ENCODE assay signal across 8 cellular contexts in the genomic region with DNA sequence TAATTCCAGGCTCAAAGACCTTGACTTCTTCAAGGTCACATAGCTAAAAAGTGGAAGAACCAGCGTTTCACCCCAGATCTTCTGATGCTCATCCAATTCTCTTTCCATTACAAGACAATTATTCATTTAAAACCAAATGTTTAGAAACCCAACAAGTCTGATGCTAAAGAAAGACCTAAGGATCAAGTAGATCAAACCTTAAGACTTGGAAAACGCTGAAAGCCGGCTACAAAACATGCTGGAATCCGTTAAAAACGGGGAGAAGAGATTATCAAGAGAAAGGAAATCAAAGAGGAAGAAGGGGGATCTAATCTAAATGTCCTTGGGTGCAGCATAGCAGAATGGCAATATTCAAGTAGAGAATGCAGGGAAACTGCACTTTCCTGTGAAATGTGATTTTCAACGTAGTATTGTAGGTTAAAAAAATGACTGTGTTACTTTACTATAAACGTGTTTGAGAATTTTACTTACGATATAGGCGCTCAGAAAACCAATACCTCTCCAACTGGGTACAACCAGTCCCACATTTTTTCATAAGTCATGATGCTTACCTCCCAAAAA. TPM values are rescaled to one million over a fixed set of nuclear protein-coding genes. Genes with fewer than 3 reads are reported as not detected.
DNase-seq lines count a peak whose midpoint lies in the region; ATAC-seq and TF ChIP-seq lines count a peak whose summit lies in the region.
"Had no signal": no experiment of that assay in that cellular context is flagged by ENCODE, and none has a peak within 500 bp of the region (broad histone marks: within the 10 kb centered on the region; RNA-seq: fewer than 3 reads in every experiment).

No MANE protein-coding gene starts in this region.

- TF ChIP-seq CTCF in HEK293 (tag by site-specific recombination; IDR thresholded peaks at IDR 0.05), result no peak

- H3K36me3 Mint-ChIP-seq in activated CD8-positive, alpha-beta T cell treated with anti-CD3 and anti-CD28 coated beads, Interleukin-2, amount 10 ng/mL, durations not matched to agents 7 days and 5 days (ENCODE audit: low read depth), result peaks cover 3% of the 10 kb centered on the region
- H3K36me3 Mint-ChIP-seq in stimulated activated naive B cell treated with anti-CD40 and anti-IgM and Interleukin-4, amounts not matched to agents 10 μg/mL and 1 μg/mL and 100 μg/mL, for 72 hours, result peaks cover 0 to 1% of the 10 kb centered on the region in 2 donors

- H3K4me3 Mint-ChIP-seq in activated CD8-positive, alpha-beta T cell treated with anti-CD3 and anti-CD28 coated beads, Interleukin-2, amount 10 ng/mL, durations not matched to agents 7 days and 5 days, result peak overlapping the region; percentile 78
- H3K4me3 Mint-ChIP-seq in stimulated activated naive B cell treated with anti-CD40 and anti-IgM and Interleukin-4, amounts not matched to agents 10 μg/mL and 1 μg/mL and 100 μg/mL, for 72 hours, result peak overlapping the region; percentile 81 to 82

- no peaks in the 10 kb centered on the region for H3K9me3 ChIP-seq in HEK293 (ENCODE audit: control insufficient read depth, insufficient read depth, low read depth, low read length)
- no peaks in the 10 kb centered on the region for H3K9me3 ChIP-seq in iPS-18a (ENCODE audit: control insufficient read depth, low read depth, low read length)

- no peak overlapping the region for H3K9ac ChIP-seq in iPS-18a (ENCODE audit: low read length)

- H3K36me3 ChIP-seq in HEK293 (ENCODE audit: control insufficient read depth in 2 of 2, insufficient read depth in 1 of 2, low read length in 2 of 2), result no peaks in the 10 kb centered on the region; a peak in 1 of 3 replicates
- H3K36me3 ChIP-seq in iPS-18a (ENCODE audit: control insufficient read depth, low read depth, low read length), result no peaks in the 10 kb centered on the region

- H3K27me3 ChIP-seq in iPS-18a (ENCODE audit: control insufficient read depth, insufficient read depth, low read length), result peaks cover 44% of the 10 kb centered on the region

- no peak for DNase-seq in activated CD8-positive, alpha-beta T cell treated with anti-CD3 and anti-CD28 coated beads, Interleukin-2, amount 10 ng/mL, durations not matched to agents 7 days and 5 days
- DNase-seq in stimulated activated naive B cell treated with anti-CD40 and anti-IgM and Interleukin-4, amounts not matched to agents 10 μg/mL and 1 μg/mL and 100 μg/mL, for 72 hours, result no peak
- no peak for DNase-seq in NCI-H345 (lab: John Stamatoyannopoulos, UW)
- DNase-seq: T-helper 9 cell had no signal

- peaks cover 23% of the 10 kb centered on the region for H3K27me3 Mint-ChIP-seq in activated CD8-positive, alpha-beta T cell treated with anti-CD3 and anti-CD28 coated beads, Interleukin-2, amount 10 ng/mL, durations not matched to agents 7 days and 5 days (ENCODE audit: low read depth)
- H3K27me3 Mint-ChIP-seq in stimulated activated naive B cell treated with anti-CD40 and anti-IgM and Interleukin-4, amounts not matched to agents 10 μg/mL and 1 μg/mL and 100 μg/mL, for 72 hours, result no peaks in the 10 kb centered on the region

- peaks cover 11% of the 10 kb centered on the region for H3K4me1 ChIP-seq in HEK293 (ENCODE audit: control insufficient read depth, insufficient read depth, low read length)
- peaks cover 7% of the 10 kb centered on the region for H3K4me1 ChIP-seq in iPS-18a (ENCODE audit: control insufficient read depth, low read depth, low read length)

- H3K4me3 ChIP-seq in HEK293 (ENCODE audit: low read depth, low read length) (peak overlapping the region; percentile 82), iPS-18a (ENCODE audit: low read length) (peak overlapping the region; percentile 61)

- ATAC-seq in activated CD8-positive, alpha-beta T cell treated with anti-CD3 and anti-CD28 coated beads, Interleukin-2, amount 10 ng/mL, durations not matched to agents 7 days and 5 days, result no peak
- no peak for ATAC-seq in stimulated activated naive B cell treated with anti-CD40 and anti-IgM and Interleukin-4, amounts not matched to agents 10 μg/mL and 1 μg/mL and 100 μg/mL, for 72 hours (replicated peaks)
- ATAC-seq in GM18909 (IDR thresholded peaks at IDR 0.05; ENCODE audit: poor library complexity, unreplicated experiment), result no peak
- ATAC-seq in HG02852 (IDR thresholded peaks at IDR 0.05; ENCODE audit: unreplicated experiment), result no peak

- CTCF ChIA-PET in HEK293 (lab: Yijun Ruan, JAX), result interaction anchor here (1.7 kb wide), 1 partner anchor 54 kb away, joined by 6 read pairs; no protein-coding TSS in a partner anchor
- CTCF ChIA-PET in activated CD8-positive, alpha-beta T cell treated with anti-CD3 and anti-CD28 coated beads, Interleukin-2, amount 10 ng/mL, durations not matched to agents 7 days and 5 days (lab: Charles Lee), result interaction anchor here (0.8 to 1.5 kb wide), 2 partner anchors 38 to 55 kb away, joined by 3 to 5 read pairs; no protein-coding TSS in a partner anchor

- no peaks in the 10 kb centered on the region for H3K9me3 Mint-ChIP-seq in activated CD8-positive, alpha-beta T cell treated with anti-CD3 and anti-CD28 coated beads, Interleukin-2, amount 10 ng/mL, durations not matched to agents 7 days and 5 days (ENCODE audit: insufficient read depth)
- no peaks in the 10 kb centered on the region for H3K9me3 Mint-ChIP-seq in stimulated activated naive B cell treated with anti-CD40 and anti-IgM and Interleukin-4, amounts not matched to agents 10 μg/mL and 1 μg/mL and 100 μg/mL, for 72 hours

- peaks cover 15% of the 10 kb centered on the region for H3K4me1 Mint-ChIP-seq in activated CD8-positive, alpha-beta T cell treated with anti-CD3 and anti-CD28 coated beads, Interleukin-2, amount 10 ng/mL, durations not matched to agents 7 days and 5 days (ENCODE audit: low read depth)
- H3K4me1 Mint-ChIP-seq in stimulated activated naive B cell treated with anti-CD40 and anti-IgM and Interleukin-4, amounts not matched to agents 10 μg/mL and 1 μg/mL and 100 μg/mL, for 72 hours, result peaks cover 8 to 11% of the 10 kb centered on the region in 2 donors

- POLR2A ChIA-PET in HEK293 (lab: Yijun Ruan, JAX), result no interaction called here
- POLR2A ChIA-PET in activated CD8-positive, alpha-beta T cell treated with anti-CD3 and anti-CD28 coated beads, Interleukin-2, amount 10 ng/mL, durations not matched to agents 7 days and 5 days (lab: Charles Lee), result interaction anchor here (0.5 kb wide), 1 partner anchor 952 kb away, joined by 3 read pairs; no protein-coding TSS in a partner anchor

- no peak overlapping the region for H3K27ac ChIP-seq in HEK293 (ENCODE audit: extremely low read depth, low read depth, low read length)
- H3K27ac ChIP-seq in iPS-18a (ENCODE audit: low read length), result no peak overlapping the region

- peak overlapping the region; percentile 58 for H3K27ac Mint-ChIP-seq in activated CD8-positive, alpha-beta T cell treated with anti-CD3 and anti-CD28 coated beads, Interleukin-2, amount 10 ng/mL, durations not matched to agents 7 days and 5 days
- H3K27ac Mint-ChIP-seq in stimulated activated naive B cell treated with anti-CD40 and anti-IgM and Interleukin-4, amounts not matched to agents 10 μg/mL and 1 μg/mL and 100 μg/mL, for 72 hours, result no peak overlapping the region

TF ChIP-seq in HEK293, 187 proteins besides CTCF, POLR2A, EP300 and RAD21:
- no peak for TF ChIP-seq ZNF830 (tag by site-specific recombination; IDR thresholded peaks at IDR 0.05; ENCODE audit: low read depth)
- no peak for TF ChIP-seq ZNF394 (tag by site-specific recombination; IDR thresholded peaks at IDR 0.05; ENCODE audit: borderline replicate concordance)
- TF ChIP-seq ZNF121 (tag by site-specific recombination; IDR thresholded peaks at IDR 0.05), result no peak
- TF ChIP-seq ZNF777 (tag by site-specific recombination; IDR thresholded peaks at IDR 0.05; ENCODE audit: borderline replicate concordance), result no peak
- TF ChIP-seq PRDM1 (tag by site-specific recombination; IDR thresholded peaks at IDR 0.05), result peak; percentile 39; the same call in 1 of the 2 replicates

RNA-seq across cellular contexts. Expression of a gene that starts 1.3 kb away (rescaled TPM):
- total RNA-seq in activated CD8-positive, alpha-beta T cell treated with anti-CD3 and anti-CD28 coated beads, Interleukin-2, amount 10 ng/mL, durations not matched to agents 7 days and 5 days, result 10 to 100 TPM; 11.9 to 12.6 TPM
